32 cellular contexts compared by ENCODE assay signal in genomic region chr22:26433805-26434204, GRCh38.
"Had no signal": no experiment of that assay in that cellular context is flagged by ENCODE, and none has a peak within 500 bp of the region (broad histone marks: within the 10 kb centered on the region; RNA-seq: fewer than 3 reads in every experiment).

No MANE protein-coding gene starts in this region.

- H3K27ac Mint-ChIP-seq: activated CD8-positive, alpha-beta T cell treated with anti-CD3 and anti-CD28 coated beads for 36 hours; activated naive CD8-positive, alpha-beta T cell; activated T-helper 17 cell treated with anti-CD3 and anti-CD28 coated beads, Interleukin-2, amount 50 U/mL, for 72 hours; endodermal cell; T-helper 17 cell; T-helper 2 cell treated with Interferon-gamma antibody and Interleukin-4, amounts not matched to agents 5 μg/mL and 100 μg/mL, for 36 hours had no signal

- H3K9me3 Mint-ChIP-seq: activated B cell treated with CpG ODN at 0.5 μM for 24 hours; activated CD8-positive, alpha-beta T cell treated with anti-CD3 and anti-CD28 coated beads for 36 hours; activated T-cell treated with anti-CD3 and anti-CD28 coated beads, Interleukin-2, amount 50 U/mL, for 4 hours; activated T-helper 17 cell treated with anti-CD3 and anti-CD28 coated beads, Interleukin-2, amount 50 U/mL, for 72 hours; endodermal cell; T-helper 2 cell treated with Interferon-gamma antibody and Interleukin-4, amounts not matched to agents 5 μg/mL and 100 μg/mL, for 36 hours had no signal

- H3K36me3 ChIP-seq: colonic mucosa, esophagus muscularis mucosa, gastrocnemius medialis had no signal

- DNase-seq: activated B cell treated with CpG ODN at 0.5 μM for 24 hours; activated CD4-positive, alpha-beta T cell treated with anti-CD3 and anti-CD28 coated beads for 48 hours; activated CD4-positive, alpha-beta T cell treated with anti-CD3 and anti-CD28 coated beads, Interleukin-2, amount 50 U/mL, for 1 hour; activated CD4-positive, alpha-beta T cell treated with anti-CD3 and anti-CD28 coated beads, Interleukin-2, amount 50 U/mL, for 48 hours; activated CD8-positive, alpha-beta memory T cell treated with anti-CD3 and anti-CD28 coated beads for 24 hours; activated CD8-positive, alpha-beta T cell treated with anti-CD3 and anti-CD28 coated beads for 36 hours; activated effector memory CD4-positive, alpha-beta T cell treated with Interleukin-2 at 50 U/mL for 16 hours; activated gamma-delta T cell treated with Interleukin-2 at 50 U/mL for 16 hours; activated naive CD4-positive, alpha-beta T cell treated with anti-CD3 and anti-CD28 coated beads, Interleukin-2, amount 50 U/mL, for 16 hours; activated naive CD4-positive, alpha-beta T cell treated with Interleukin-2 at 50 U/mL for 16 hours; activated T-cell treated with anti-CD3 and anti-CD28 coated beads, Interleukin-2, amount 50 U/mL, for 4 hours; amniotic stem cell; anterior cingulate cortex; body of pancreas; central memory CD4-positive, alpha-beta T cell; cerebellar nuclear complex; colonic mucosa; effector memory CD4-positive, alpha-beta T cell; endodermal cell; erythroblast; foreskin keratinocyte; gastrocnemius medialis; glutamatergic neuron; heart left ventricle; T-helper 17 cell; T1000; WERI-Rb-1 had no signal

- ATAC-seq: activated CD4-positive, CD25-positive, alpha-beta regulatory T cell treated with anti-CD3 and anti-CD28 coated beads, Interleukin-2, amount 50 U/mL, for 24 hours; activated CD8-positive, alpha-beta T cell treated with anti-CD3 and anti-CD28 coated beads for 36 hours; activated T-cell treated with anti-CD3 and anti-CD28 coated beads, Interleukin-2, amount 50 U/mL, for 4 hours; activated T-helper 17 cell treated with anti-CD3 and anti-CD28 coated beads, Interleukin-2, amount 50 U/mL, for 72 hours; body of pancreas; foreskin keratinocyte; gastrocnemius medialis; heart left ventricle; T-helper 17 cell had no signal

- H3K27me3 ChIP-seq: body of pancreas, colonic mucosa, foreskin keratinocyte had no signal

- H3K27me3 Mint-ChIP-seq: activated B cell treated with CpG ODN at 0.5 μM for 24 hours; activated CD8-positive, alpha-beta T cell treated with anti-CD3 and anti-CD28 coated beads for 36 hours; activated naive CD8-positive, alpha-beta T cell; activated T-helper 17 cell treated with anti-CD3 and anti-CD28 coated beads, Interleukin-2, amount 50 U/mL, for 72 hours; T-helper 17 cell had no signal

- H3K4me3 ChIP-seq: body of pancreas, colonic mucosa, esophagus muscularis mucosa, gastrocnemius medialis, heart left ventricle had no signal

- H3K9me3 ChIP-seq: body of pancreas, colonic mucosa, esophagus muscularis mucosa, gastrocnemius medialis, heart left ventricle had no signal

- H3K4me3 Mint-ChIP-seq: activated B cell treated with CpG ODN at 0.5 μM for 24 hours; activated CD8-positive, alpha-beta T cell treated with anti-CD3 and anti-CD28 coated beads for 36 hours; activated naive CD8-positive, alpha-beta T cell; activated T-cell treated with anti-CD3 and anti-CD28 coated beads, Interleukin-2, amount 50 U/mL, for 4 hours; activated T-helper 17 cell treated with anti-CD3 and anti-CD28 coated beads, Interleukin-2, amount 50 U/mL, for 72 hours; endodermal cell; T-helper 17 cell; T-helper 2 cell treated with Interferon-gamma antibody and Interleukin-4, amounts not matched to agents 5 μg/mL and 100 μg/mL, for 36 hours had no signal

- H3K27ac ChIP-seq: body of pancreas, colonic mucosa, esophagus muscularis mucosa, foreskin keratinocyte, gastrocnemius medialis, heart left ventricle, WERI-Rb-1 had no signal
